ENCODE assay signal across 20 cellular contexts in genomic region chr4:113406723-113407016, GRCh38.
A peak's percentile ranks its signal among the peaks of the same experiment; 100 is the strongest.
DNase-seq lines count a peak whose midpoint lies in the region; ATAC-seq, FAIRE-seq and TF ChIP-seq lines count a peak whose summit lies in the region.
"Had no signal": no experiment of that assay in that cellular context is flagged by ENCODE, and none has a peak within 500 bp of the region (broad histone marks: within the 10 kb centered on the region; RNA-seq: fewer than 3 reads in every experiment).

No MANE protein-coding gene starts in this region.

- TF ChIP-seq CTCF in PC-3 (conservative IDR thresholded peaks at IDR 0.05; ENCODE audit: low read depth, low read length) (no peak), HepG2 (CRISPR knock-in tag; IDR thresholded peaks at IDR 0.05) (no peak), tibial nerve (IDR thresholded peaks at IDR 0.05) (no peak)

- H4K20me1 ChIP-seq in PC-3 (ENCODE audit: low read length), result no peaks in the 10 kb centered on the region
- H4K20me1 ChIP-seq in HepG2 (ENCODE audit: insufficient read depth, low read length), result no peaks in the 10 kb centered on the region

- H3K4me1 ChIP-seq in PC-3 (ENCODE audit: insufficient read depth, low read length) (peaks cover 25% of the 10 kb centered on the region), HepG2 (ENCODE audit: insufficient read depth, low read length) (peaks cover 56% of the 10 kb centered on the region), tibial nerve (peaks cover 0 to 5% (median 0%) of the 10 kb centered on the region in 4 donors)

- intact Hi-C loops in PC-3 (cut with micrococcal nuclease), result no loop called here
- intact Hi-C loops in HepG2 (cut with micrococcal nuclease; ENCODE audit: unreplicated experiment), result no loop called here

- H3K9me3 ChIP-seq in PC-3 (ENCODE audit: low read length), result no peaks in the 10 kb centered on the region
- H3K9me3 ChIP-seq in HepG2 (ENCODE audit: low read length), result no peaks in the 10 kb centered on the region
- no peaks in the 10 kb centered on the region for H3K9me3 ChIP-seq in tibial nerve
- H3K9me3 ChIP-seq: upper lobe of left lung had no signal

- 11% methylated on average over 7 of the region's 7 CpGs for WGBS in HepG2 (ENCODE audit: low lambda C conversion rate)
- WGBS in tibial nerve, 2 donors, result 85 to 87% methylated on average over 7 of the region's 7 CpGs

- no peak for TF ChIP-seq POLR2A in HepG2 (IDR thresholded peaks at IDR 0.05; ENCODE audit: insufficient read depth in 1 of 2, low read depth in 2 of 2, low read length in 2 of 2)
- TF ChIP-seq POLR2A in tibial nerve (IDR thresholded peaks at IDR 0.05), result no peak

- H3K36me3 ChIP-seq in PC-3 (ENCODE audit: low read depth, low read length) (no peaks in the 10 kb centered on the region), HepG2 (replicated peaks in 1 of 2; ENCODE audit: control insufficient read depth in 1 of 2, insufficient read depth in 2 of 2, low read length in 2 of 2) (no peaks in the 10 kb centered on the region), tibial nerve (no peaks in the 10 kb centered on the region)
- H3K36me3 ChIP-seq: upper lobe of left lung had no signal

- CTCF ChIA-PET in PC-3 (lab: Charles Lee) (interaction anchor here (0.5 kb wide), 1 partner anchor 94 kb away, joined by 3 read pairs; no protein-coding TSS in a partner anchor), HepG2 (lab: Yijun Ruan, JAX; ENCODE audit: low intra/inter-chr PET ratio, low total read pairs) (no interaction called here)

- no peak for TF ChIP-seq EP300 in HepG2 (IDR thresholded peaks at IDR 0.05; ENCODE audit: low read depth in 2 of 2, low read length in 2 of 2)
- TF ChIP-seq EP300 in HepG2 (CRISPR knock-in tag; IDR thresholded peaks at IDR 0.05; ENCODE audit: borderline replicate concordance), result no peak
- TF ChIP-seq EP300 in tibial nerve (IDR thresholded peaks at IDR 0.05), result no peak

- H3K79me2 ChIP-seq in PC-3 (ENCODE audit: low read length) (no peaks in the 10 kb centered on the region), HepG2 (ENCODE audit: insufficient read depth, low read length) (no peaks in the 10 kb centered on the region)
- H3K79me2 ChIP-seq: hepatocyte had no signal

- no peaks in the 10 kb centered on the region for H3F3A ChIP-seq in PC-3 (ENCODE audit: low read length, unreplicated experiment)

- in situ Hi-C loops in G401 (cut with HindIII; ENCODE audit: low sequenced_read_pairs), result no loop called here
- in situ Hi-C loops in HepG2 (cut with HindIII; ENCODE audit: extremely low pct_ligation_motif_present, low pct_unique_long_range_greater_than_20kb), result no loop called here

- no peak overlapping the region for H3K9ac ChIP-seq in PC-3 (ENCODE audit: low read length)
- H3K9ac ChIP-seq in HepG2 (ENCODE audit: insufficient read depth, low read depth, low read length), result 0 out of 2 replicates have a peak overlapping the region, but pooled peaks have one; percentile 5

- H3K27ac ChIP-seq in PC-3 (ENCODE audit: low read length) (peak overlapping the region; percentile 34), HepG2 (ENCODE audit: extremely low read length, insufficient read depth, low read length) (peak overlapping the region; percentile 4), tibial nerve (no peak overlapping the region)
- H3K27ac ChIP-seq: hepatocyte, upper lobe of left lung had no signal

- TF ChIP-seq RAD21 in HepG2 (CRISPR knock-in tag; IDR thresholded peaks at IDR 0.05), result no peak

- POLR2A ChIA-PET in PC-3 (lab: Charles Lee; ENCODE audit: unreplicated experiment) (no interaction called here), HepG2 (lab: Yijun Ruan, JAX) (no interaction called here)

- H3K4me3 ChIP-seq in PC-3 (ENCODE audit: low read length) (peak overlapping the region; percentile 57), HepG2 (replicated peaks in 1 of 3; ENCODE audit: insufficient read depth in 1 of 3, low read depth in 2 of 3, low read length in 3 of 3) (peak overlapping the region in 2 of 3 experiments; percentile 11 to 13; a peak in 1 of 6 replicates), tibial nerve (no peak overlapping the region)
- H3K4me3 ChIP-seq: hepatocyte, upper lobe of left lung had no signal

- H2AFZ ChIP-seq in PC-3 (ENCODE audit: low read length) (peak overlapping the region; percentile 69), HepG2 (ENCODE audit: low read length) (no peak overlapping the region)
- H2AFZ ChIP-seq: hepatocyte had no signal

- H3K9me2 ChIP-seq in PC-3 (replicated peaks; ENCODE audit: low read length), result no peaks in the 10 kb centered on the region

- H3K27me3 ChIP-seq in PC-3 (ENCODE audit: low read length) (no peaks in the 10 kb centered on the region), HepG2 (ENCODE audit: control insufficient read depth in 1 of 2, insufficient read depth in 2 of 2, low read length in 2 of 2) (no peaks in the 10 kb centered on the region), tibial nerve (no peaks in the 10 kb centered on the region)
- H3K27me3 ChIP-seq: hepatocyte, upper lobe of left lung had no signal

- H3K4me2 ChIP-seq in PC-3 (ENCODE audit: low read length), result peak overlapping the region; percentile 80
- peak overlapping the region; percentile 65 for H3K4me2 ChIP-seq in HepG2 (ENCODE audit: low read depth, low read length)
- H3K4me2 ChIP-seq: hepatocyte had no signal

- no peak for FAIRE-seq in HepG2 (lab: Jason Lieb, UNC)
- FAIRE-seq: astrocyte, islet of Langerhans had no signal

- DNase-seq in G401 (ENCODE audit: low spot score), result peak; percentile 69
- peak; percentile 86 for DNase-seq in NCI-H2029 treated with DMSO at 0.1 percent for 48 hours (lab: John Stamatoyannopoulos, UW)
- DNase-seq in PC-3, result peak; percentile 62
- no peak for DNase-seq in HepG2 (ENCODE audit: low spot score)
- DNase-seq in tibial nerve (ENCODE audit: low spot score in 2 of 2), result no peak
- DNase-seq in NCI-H2227 (lab: John Stamatoyannopoulos, UW; ENCODE audit: unreplicated experiment), result no peak
- DNase-seq in glomerular visceral epithelial cell (ENCODE audit: extremely low spot score), result no peak
- DNase-seq: activated CD4-positive, CD25-positive, alpha-beta regulatory T cell treated with anti-CD3 and anti-CD28 coated beads, Interleukin-2, amount 50 U/mL, for 72 hours; activated naive CD4-positive, alpha-beta T cell treated with anti-CD3 and anti-CD28 coated beads, Interleukin-2, amount 10 ng/mL, durations not matched to agents 7 days and 5 days; activated T-cell treated with anti-CD3 and anti-CD28 coated beads, Interleukin-2, amount 50 U/mL, for 48 hours; CD8-positive, alpha-beta memory T cell; EL; KG1; NCI-H1048; upper lobe of left lung had no signal

- ATAC-seq in PC-3 (peak; percentile 22; the same call in 1 of the 2 replicates), HepG2 (0 out of 3 replicates have a peak, but pooled peaks have one; percentile 7), GM21360 (IDR thresholded peaks at IDR 0.05; ENCODE audit: unreplicated experiment) (no peak)
- ATAC-seq: Panc1 had no signal

- BruUV-seq in PC-3 (replicated peaks; lab: Mats Ljungman, UMichigan), result no TSS peak
- no TSS peak for BruUV-seq in HepG2 (replicated peaks; lab: Mats Ljungman, UMichigan)

TF ChIP-seq in HepG2, 621 proteins besides CTCF, POLR2A, EP300 and RAD21:
- TF ChIP-seq ELF3 (CRISPR knock-in tag; IDR thresholded peaks at IDR 0.05) (no peak), ZNF367 (CRISPR knock-in tag; IDR thresholded peaks at IDR 0.05; ENCODE audit: borderline replicate concordance) (no peak)

Comparison
In these comparisons a context has a peak if more than half of its experiments do, and no peak if none do; other contexts are left out.
1. DNase-seq: peak in G401 (single experiment), NCI-H2029 treated with DMSO at 0.1 percent for 48 hours (single experiment) and PC-3 (single experiment); none in HepG2 (single experiment), tibial nerve (0 of 2), NCI-H2227 (single experiment) and glomerular visceral epithelial cell (single experiment).
2. H3K27ac ChIP-seq: peak in PC-3 (single experiment) and HepG2 (single experiment); none in tibial nerve (0 of 4).
3. H3K4me3 ChIP-seq: peak in PC-3 (single experiment) and HepG2 (2 of 3); none in tibial nerve (0 of 4).